ENCODE assay signal across 18 cellular contexts in genomic region chr13:109985871-109986270, GRCh38.
DNase-seq lines count a peak whose midpoint lies in the region; FAIRE-seq lines count a peak whose summit lies in the region.
"Had no signal": no experiment of that assay in that cellular context is flagged by ENCODE, and none has a peak within 500 bp of the region (broad histone marks: within the 10 kb centered on the region; RNA-seq: fewer than 3 reads in every experiment).

No MANE protein-coding gene starts in this region.

- no peak overlapping the region for H3K4me3 ChIP-seq in GM23248
- H3K4me3 ChIP-seq: K562, Peyer's patch had no signal

- H3K79me2 ChIP-seq in GM23248 (ENCODE audit: insufficient read depth) = no peaks in the 10 kb centered on the region

- 42 to 56% methylated on average over 2 of the region's 2 CpGs for WGBS in GM23248 (ENCODE audit: low coverage in 1 of 2, low lambda C conversion rate in 2 of 2, missing lambda C conversion rate in 2 of 2), 2 experiments

- no peaks in the 10 kb centered on the region for H4K20me1 ChIP-seq in GM23248 (ENCODE audit: insufficient read depth)

- DNase-seq in AG08395 (ENCODE audit: low spot score) (peak; percentile 45), GM23248 (peak; percentile 37), RCC 7860 (ENCODE audit: low spot score) (peak; percentile 47), kidney tubule cell (ENCODE audit: low spot score) (peak; percentile 80), cerebellum (ENCODE audit: low spot score) (no peak), SKM-1 (lab: John Stamatoyannopoulos, UW; ENCODE audit: unreplicated experiment) (no peak), epidermal melanocyte (ENCODE audit: insufficient read length, low spot score) (no peak), NCI-H1092 (lab: John Stamatoyannopoulos, UW) (no peak)
- DNase-seq: CD8-positive, alpha-beta T cell; DND-41; HCEC 1CT; NCI-H1105; NCI-H187; NCI-H2171; NCI-H82; Peyer's patch; SHP77 had no signal

- no peak overlapping the region for H3K27ac ChIP-seq in GM23248
- H3K27ac ChIP-seq: Peyer's patch had no signal

- H3K4me2 ChIP-seq in GM23248 (ENCODE audit: unreplicated experiment) = no peak overlapping the region

- FAIRE-seq in RCC 7860 (lab: Jason Lieb, UNC) = peak; percentile 56
- FAIRE-seq: K562 had no signal

- H3K9ac ChIP-seq in GM23248 = no peak overlapping the region

- peaks cover 22% of the 10 kb centered on the region for H3K4me1 ChIP-seq in GM23248 (ENCODE audit: insufficient read depth)
- H3K4me1 ChIP-seq: Peyer's patch had no signal

- no peak overlapping the region for H2AFZ ChIP-seq in GM23248

- H3K9me2 ChIP-seq in GM23248 (ENCODE audit: insufficient read depth) = no peaks in the 10 kb centered on the region

- no peaks in the 10 kb centered on the region for H3K36me3 ChIP-seq in GM23248 (ENCODE audit: low read depth)
- H3K36me3 ChIP-seq: Peyer's patch had no signal

- no peaks in the 10 kb centered on the region for H3F3A ChIP-seq in GM23248 (ENCODE audit: insufficient read depth)

- no peaks in the 10 kb centered on the region for H3K27me3 ChIP-seq in GM23248 (replicated peaks; ENCODE audit: insufficient read depth)
- H3K27me3 ChIP-seq: Peyer's patch had no signal

- in situ Hi-C loops in GM23248 (cut with MboI) = no loop called here

- no peaks in the 10 kb centered on the region for H3K9me3 ChIP-seq in GM23248 (ENCODE audit: low read depth)
- H3K9me3 ChIP-seq: Peyer's patch had no signal

Comparison
In these comparisons a context has a peak if more than half of its experiments do, and no peak if none do; other contexts are left out.
1. DNase-seq: peak in AG08395 (single experiment), GM23248 (single experiment), RCC 7860 (single experiment) and kidney tubule cell (single experiment); none in cerebellum (single experiment), SKM-1 (single experiment), epidermal melanocyte (single experiment) and NCI-H1092 (single experiment).